8 cellular contexts compared by ENCODE assay signal in genomic region chr11:5476184-5476819, GRCh38. TPM values are rescaled to one million over a fixed set of nuclear protein-coding genes. Genes with fewer than 3 reads are reported as not detected.
DNase-seq lines count a peak whose midpoint lies in the region; ATAC-seq, FAIRE-seq and TF ChIP-seq lines count a peak whose summit lies in the region.

No MANE protein-coding gene starts in this region.

- H3K36me3 ChIP-seq in Caco-2 (ENCODE audit: control insufficient read depth, insufficient read depth, low read length) (no peaks in the 10 kb centered on the region), SJSA1 (no peaks in the 10 kb centered on the region), bronchial epithelial cell (ENCODE audit: control insufficient read depth, insufficient read depth, low read length) (no peaks in the 10 kb centered on the region), left lung (no peaks in the 10 kb centered on the region)

- H3K36me3 Mint-ChIP-seq in Caco-2 (ENCODE audit: insufficient read depth, unreplicated experiment): no peaks in the 10 kb centered on the region

- H3K9me3 ChIP-seq in Caco-2 (no peaks in the 10 kb centered on the region), SJSA1 (replicated peaks) (no peaks in the 10 kb centered on the region), left lung (no peaks in the 10 kb centered on the region)

- no peaks in the 10 kb centered on the region for H3K27me3 ChIP-seq in Caco-2 (replicated peaks; ENCODE audit: control insufficient read depth, insufficient read depth, low read length)
- peaks cover 18% of the 10 kb centered on the region for H3K27me3 ChIP-seq in SJSA1 (replicated peaks)
- no peaks in the 10 kb centered on the region for H3K27me3 ChIP-seq in bronchial epithelial cell (ENCODE audit: control insufficient read depth, insufficient read depth, low read length)
- no peaks in the 10 kb centered on the region for H3K27me3 ChIP-seq in left lung

- no peak overlapping the region for H3K4me3 Mint-ChIP-seq in Caco-2 (ENCODE audit: unreplicated experiment)

- H3K4me1 ChIP-seq in Caco-2 (no peaks in the 10 kb centered on the region), SJSA1 (replicated peaks) (no peaks in the 10 kb centered on the region), left lung (no peaks in the 10 kb centered on the region)

- H3K4me3 ChIP-seq in Caco-2 (ENCODE audit: low read depth, low read length) (no peak overlapping the region), SJSA1 (no peak overlapping the region), bronchial epithelial cell (ENCODE audit: low read depth, low read length) (no peak overlapping the region), left lung (no peak overlapping the region)

- peak; percentile 67 to 71 for TF ChIP-seq CTCF in Caco-2 (IDR thresholded peaks at IDR 0.05; ENCODE audit: insufficient read depth in 1 of 2, low read depth in 1 of 2, low read length in 1 of 2, severe bottlenecking in 1 of 2, unreplicated experiment in 1 of 2)
- TF ChIP-seq CTCF in bronchial epithelial cell (IDR thresholded peaks at IDR 0.05; ENCODE audit: insufficient read depth, low read length, severe bottlenecking): peak; percentile 70
- peak; percentile 73 to 81 for TF ChIP-seq CTCF in left lung (IDR thresholded peaks at IDR 0.05)

- no peak overlapping the region for H3K27ac ChIP-seq in SJSA1
- H3K27ac ChIP-seq in left lung: no peak overlapping the region

- DNase-seq in Caco-2 (peak in 1 of 2 experiments; percentile 43), GM19239 (ENCODE audit: insufficient read length, low spot score) (peak; percentile 33), SJSA1 (ENCODE audit: low read depth in 1 of 2, low spot score in 2 of 2) (peak; percentile 41 to 59), bronchial epithelial cell (ENCODE audit: low read depth) (peak; percentile 48), left lung (no peak), HK-2 (ENCODE audit: unreplicated experiment) (no peak)
- peak; percentile 4 for DNase-seq in stimulated activated CD8-positive, alpha-beta memory T cell treated with anti-CD3 and anti-CD28 coated beads, Interleukin-15, amount 100 ng/mL, for 1 hour (ENCODE audit: low read depth)

- H3K9me3 Mint-ChIP-seq in Caco-2 (ENCODE audit: unreplicated experiment): no peaks in the 10 kb centered on the region

- ATAC-seq in HG03460 (IDR thresholded peaks at IDR 0.05; ENCODE audit: unreplicated experiment) (peak; percentile 88), left lung (peak; percentile 90)

- H3K4me1 Mint-ChIP-seq in Caco-2 (ENCODE audit: low read depth, unreplicated experiment): no peaks in the 10 kb centered on the region

- no peak overlapping the region for H3K27ac Mint-ChIP-seq in Caco-2 (ENCODE audit: unreplicated experiment)

- FAIRE-seq in GM19239 (lab: Jason Lieb, UNC) (peak; percentile 65), bronchial epithelial cell (lab: Jason Lieb, UNC) (peak; percentile 13)

- intact Hi-C loops in Caco-2 (cut with micrococcal nuclease; ENCODE audit: unreplicated experiment) (loop anchor here (2.0 to 10.0 kb wide), 2 partner anchors 236 to 418 kb away; partner anchors contain the start of gene OR52E5), left lung (cut with DNase I) (loop anchor here in 1 of 2 donors (5.0 kb wide), 1 partner anchor 331 kb away; the partner anchor contains the start of gene OR52N2)

- CTCF ChIA-PET in Caco-2 (lab: Charles Lee): interaction anchor here (0.6 to 0.7 kb wide), 2 partner anchors 124 to 138 kb away, joined by 3 read pairs; no protein-coding TSS in a partner anchor

- BruUV-seq in Caco-2 (replicated peaks; lab: Mats Ljungman, UMichigan): no TSS peak

- POLR2A ChIA-PET in Caco-2 (lab: Charles Lee): no interaction called here

- no peaks in the 10 kb centered on the region for H3K27me3 Mint-ChIP-seq in Caco-2 (ENCODE audit: insufficient read depth, unreplicated experiment)

RNA-seq across cellular contexts. Expression of gene OR52D1, which starts 12.2 kb away (rescaled TPM):
- not detected in 2 replicates for total RNA-seq in Caco-2 (2022)
- not detected in 2 replicates for total RNA-seq in SJSA1 (2014; rRNA removed; shearing (Covaris generic))
- total RNA-seq in bronchial epithelial cell: not detected in 2 replicates
- total RNA-seq in left lung: not detected

RNA-seq across cellular contexts. Expression of gene OR51I2, which starts 27.2 kb away (rescaled TPM):
- total RNA-seq in Caco-2 (2022) (not detected in 2 replicates), bronchial epithelial cell (not detected in 2 replicates), left lung (not detected)
- total RNA-seq in SJSA1 (2014; rRNA removed; shearing (Covaris generic)): not detected in 2 replicates

RNA-seq across cellular contexts. Expression of gene UBQLN3, which starts 33.5 kb away (rescaled TPM):
- total RNA-seq in Caco-2 (2022): not detected in 2 replicates
- total RNA-seq in SJSA1 (2014; rRNA removed; shearing (Covaris generic)): not detected in 2 replicates
- 0.13 TPM in 1 of 2 replicates, not detected in the other for total RNA-seq in bronchial epithelial cell
- total RNA-seq in left lung: under 1 TPM; 0.23 to 0.37 TPM

RNA-seq across cellular contexts. Expression of gene OR51I1, which starts 35.0 kb away (rescaled TPM):
- total RNA-seq in Caco-2 (2022) (not detected in 2 replicates), bronchial epithelial cell (not detected in 2 replicates), left lung (not detected)
- total RNA-seq in SJSA1 (2014; rRNA removed; shearing (Covaris generic)): not detected in 2 replicates

RNA-seq across cellular contexts. Expression of gene UBQLNL, which starts 40.2 kb away (rescaled TPM):
- total RNA-seq in Caco-2 (2022): not detected in 2 replicates
- total RNA-seq in SJSA1 (2014; rRNA removed; shearing (Covaris generic)): 0.05 TPM in 1 of 2 replicates, not detected in the other
- total RNA-seq in bronchial epithelial cell: under 0.01 TPM in 1 of 2 replicates, not detected in the other
- under 1 TPM; 0.50 to 0.67 TPM for total RNA-seq in left lung

Comparison
In these comparisons a context has a peak if more than half of its experiments do, and no peak if none do; other contexts are left out.
1. DNase-seq: peak in GM19239 (single experiment), SJSA1 (2 of 2), bronchial epithelial cell (single experiment) and stimulated activated CD8-positive, alpha-beta memory T cell treated with anti-CD3 and anti-CD28 coated beads, Interleukin-15, amount 100 ng/mL, for 1 hour (single experiment); none in left lung (0 of 2) and HK-2 (single experiment).
2. Peak in every context shown above with its lines, with median percentiles within 50 percentile points of each other: CTCF ChIP-seq.